8 cellular contexts compared by ENCODE assay signal in genomic region chr3:43155464-43156121, GRCh38. TPM values are rescaled to one million over a fixed set of nuclear protein-coding genes. Genes with fewer than 3 reads are reported as not detected.
DNase-seq lines count a peak whose midpoint lies in the region; ATAC-seq and TF ChIP-seq lines count a peak whose summit lies in the region.

No MANE protein-coding gene starts in this region.

- H3K27ac ChIP-seq in lung (ENCODE audit: low read depth in 1 of 2, low read length in 1 of 2) = no peak overlapping the region

- peaks cover 19% of the 10 kb centered on the region for H3K4me1 Mint-ChIP-seq in activated CD8-positive, alpha-beta T cell treated with anti-CD3 and anti-CD28 coated beads for 36 hours (ENCODE audit: low read depth)
- H3K4me1 Mint-ChIP-seq in activated T-helper 1 cell treated with anti-CD3 and anti-CD28 coated beads, Interleukin-12 subunit alpha, Interleukin-12 subunit beta, Interleukin-2, Interleukin-4 antibody, amounts not matched to agents 30 ng/mL and 10 ng/mL and 1 ng/mL, durations not matched to agents 14 hours and 24 hours and 36 hours (ENCODE audit: low read depth) = peaks cover 4% of the 10 kb centered on the region

- POLR2A ChIA-PET in activated CD8-positive, alpha-beta T cell treated with anti-CD3 and anti-CD28 coated beads for 36 hours (lab: Charles Lee) = interaction anchor here (0.7 kb wide), 1 partner anchor 50 kb away, joined by 3 read pairs; no protein-coding TSS in a partner anchor

- 55 to 70% methylated on average over 11 of the region's 11 CpGs for WGBS in lung, 2 donors

- no peak overlapping the region for H3K27ac Mint-ChIP-seq in activated CD8-positive, alpha-beta T cell treated with anti-CD3 and anti-CD28 coated beads for 36 hours
- H3K27ac Mint-ChIP-seq in activated T-helper 1 cell treated with anti-CD3 and anti-CD28 coated beads, Interleukin-12 subunit alpha, Interleukin-12 subunit beta, Interleukin-2, Interleukin-4 antibody, amounts not matched to agents 30 ng/mL and 10 ng/mL and 1 ng/mL, durations not matched to agents 14 hours and 24 hours and 36 hours = no peak overlapping the region

- H3K9me3 Mint-ChIP-seq in activated CD8-positive, alpha-beta T cell treated with anti-CD3 and anti-CD28 coated beads for 36 hours = no peaks in the 10 kb centered on the region
- H3K9me3 Mint-ChIP-seq in activated T-helper 1 cell treated with anti-CD3 and anti-CD28 coated beads, Interleukin-12 subunit alpha, Interleukin-12 subunit beta, Interleukin-2, Interleukin-4 antibody, amounts not matched to agents 30 ng/mL and 10 ng/mL and 1 ng/mL, durations not matched to agents 14 hours and 24 hours and 36 hours = no peaks in the 10 kb centered on the region

- H3K4me3 ChIP-seq in lung = no peak overlapping the region

- no peak overlapping the region for H3K4me3 Mint-ChIP-seq in activated CD8-positive, alpha-beta T cell treated with anti-CD3 and anti-CD28 coated beads for 36 hours
- no peak overlapping the region for H3K4me3 Mint-ChIP-seq in activated T-helper 1 cell treated with anti-CD3 and anti-CD28 coated beads, Interleukin-12 subunit alpha, Interleukin-12 subunit beta, Interleukin-2, Interleukin-4 antibody, amounts not matched to agents 30 ng/mL and 10 ng/mL and 1 ng/mL, durations not matched to agents 14 hours and 24 hours and 36 hours

- intact Hi-C loops in activated CD8-positive, alpha-beta T cell treated with anti-CD3 and anti-CD28 coated beads for 36 hours (cut with micrococcal nuclease) = loop anchor here (5.0 kb wide), 1 partner anchor 347 kb away; no protein-coding TSS in a partner anchor
- intact Hi-C loops in activated T-helper 1 cell treated with anti-CD3 and anti-CD28 coated beads, Interleukin-12 subunit alpha, Interleukin-12 subunit beta, Interleukin-2, Interleukin-4 antibody, amounts not matched to agents 30 ng/mL and 10 ng/mL and 1 ng/mL, durations not matched to agents 14 hours and 24 hours and 36 hours (cut with micrococcal nuclease) = no loop called here

- H3K27me3 ChIP-seq in lung (ENCODE audit: control insufficient read depth, insufficient read depth) = no peaks in the 10 kb centered on the region

- H3K4me1 ChIP-seq in lung (ENCODE audit: control insufficient read depth in 2 of 2, insufficient read depth in 2 of 2, low read length in 2 of 2) = peaks cover 0 to 5% of the 10 kb centered on the region in 2 donors

- ATAC-seq in lung (ENCODE audit: insufficient read depth, low FRiP score) (no peak), HG02885 (IDR thresholded peaks at IDR 0.05; ENCODE audit: poor library complexity, unreplicated experiment) (no peak)
- ATAC-seq in activated CD8-positive, alpha-beta T cell treated with anti-CD3 and anti-CD28 coated beads for 36 hours = no peak

- H3K36me3 ChIP-seq in lung (ENCODE audit: control insufficient read depth in 2 of 2, insufficient read depth in 2 of 2, low read length in 2 of 2) = no peaks in the 10 kb centered on the region

- CTCF ChIA-PET in activated CD8-positive, alpha-beta T cell treated with anti-CD3 and anti-CD28 coated beads for 36 hours (lab: Charles Lee) = interaction anchor here (1.2 to 1.6 kb wide), 2 partner anchors 193 to 220 kb away, joined by 5 read pairs; no protein-coding TSS in a partner anchor

- no peaks in the 10 kb centered on the region for H3K36me3 Mint-ChIP-seq in activated CD8-positive, alpha-beta T cell treated with anti-CD3 and anti-CD28 coated beads for 36 hours (ENCODE audit: low read depth)
- H3K36me3 Mint-ChIP-seq in activated T-helper 1 cell treated with anti-CD3 and anti-CD28 coated beads, Interleukin-12 subunit alpha, Interleukin-12 subunit beta, Interleukin-2, Interleukin-4 antibody, amounts not matched to agents 30 ng/mL and 10 ng/mL and 1 ng/mL, durations not matched to agents 14 hours and 24 hours and 36 hours (ENCODE audit: low read depth) = no peaks in the 10 kb centered on the region

- H3K9me3 ChIP-seq in lung (ENCODE audit: control insufficient read depth in 2 of 2, insufficient read depth in 1 of 2, low read length in 1 of 2) = no peaks in the 10 kb centered on the region

- peak; percentile 9 for DNase-seq in DMS53 treated with DMSO at 0.1 percent for 48 hours (lab: John Stamatoyannopoulos, UW; ENCODE audit: unreplicated experiment)
- DNase-seq in NCI-H524 (lab: John Stamatoyannopoulos, UW) = peak; percentile 24 to 74
- DNase-seq in dermis blood vessel endothelial cell = peak; percentile 80
- DNase-seq in lung (ENCODE audit: low spot score) = peak; percentile 49
- DNase-seq in COR-L47 (lab: John Stamatoyannopoulos, UW) = no peak
- DNase-seq in activated CD8-positive, alpha-beta T cell treated with anti-CD3 and anti-CD28 coated beads for 36 hours = no peak
- no peak for DNase-seq in activated T-helper 1 cell treated with anti-CD3 and anti-CD28 coated beads, Interleukin-12 subunit alpha, Interleukin-12 subunit beta, Interleukin-2, Interleukin-4 antibody, amounts not matched to agents 30 ng/mL and 10 ng/mL and 1 ng/mL, durations not matched to agents 14 hours and 24 hours and 36 hours (ENCODE audit: low spot score)

- peak; percentile 28 for TF ChIP-seq CTCF in lung (IDR thresholded peaks at IDR 0.05; ENCODE audit: control extremely low read depth, extremely low read depth)
- TF ChIP-seq CTCF in activated CD8-positive, alpha-beta T cell treated with anti-CD3 and anti-CD28 coated beads for 36 hours (IDR thresholded peaks at IDR 0.05) = no peak

- H3K27me3 Mint-ChIP-seq in activated CD8-positive, alpha-beta T cell treated with anti-CD3 and anti-CD28 coated beads for 36 hours = no peaks in the 10 kb centered on the region
- H3K27me3 Mint-ChIP-seq in activated T-helper 1 cell treated with anti-CD3 and anti-CD28 coated beads, Interleukin-12 subunit alpha, Interleukin-12 subunit beta, Interleukin-2, Interleukin-4 antibody, amounts not matched to agents 30 ng/mL and 10 ng/mL and 1 ng/mL, durations not matched to agents 14 hours and 24 hours and 36 hours (ENCODE audit: insufficient read depth) = peaks cover 15% of the 10 kb centered on the region

RNA-seq across cellular contexts. Expression of gene POMGNT2, which starts 49.7 kb away (rescaled TPM):
- total RNA-seq in dermis blood vessel endothelial cell (3.2 and 7.5 TPM in 2 replicates), lung (10 to 100 TPM; 15.3 to 15.7 TPM)
- polyA plus RNA-seq in lung = 10 to 100 TPM in 1 of 2 donors, 1 to 10 TPM in 1; 5.8 to 10.8 TPM
- 10 to 100 TPM; 11.9 to 12.0 TPM for total RNA-seq in activated CD8-positive, alpha-beta T cell treated with anti-CD3 and anti-CD28 coated beads for 36 hours
- total RNA-seq in activated T-helper 1 cell treated with anti-CD3 and anti-CD28 coated beads, Interleukin-12 subunit alpha, Interleukin-12 subunit beta, Interleukin-2, Interleukin-4 antibody, amounts not matched to agents 30 ng/mL and 10 ng/mL and 1 ng/mL, durations not matched to agents 14 hours and 24 hours and 36 hours = 8.3 and 9.8 TPM in 2 replicates

Comparison
In these comparisons a context has a peak if more than half of its experiments do, and no peak if none do; other contexts are left out.
1. DNase-seq: peak in DMS53 treated with DMSO at 0.1 percent for 48 hours (single experiment), NCI-H524 (2 of 2), dermis blood vessel endothelial cell (single experiment) and lung (single experiment); none in COR-L47 (single experiment), activated CD8-positive, alpha-beta T cell treated with anti-CD3 and anti-CD28 coated beads for 36 hours (single experiment) and activated T-helper 1 cell treated with anti-CD3 and anti-CD28 coated beads, Interleukin-12 subunit alpha, Interleukin-12 subunit beta, Interleukin-2, Interleukin-4 antibody, amounts not matched to agents 30 ng/mL and 10 ng/mL and 1 ng/mL, durations not matched to agents 14 hours and 24 hours and 36 hours (single experiment).